8 cellular contexts compared by ENCODE assay signal in the genomic region with DNA sequence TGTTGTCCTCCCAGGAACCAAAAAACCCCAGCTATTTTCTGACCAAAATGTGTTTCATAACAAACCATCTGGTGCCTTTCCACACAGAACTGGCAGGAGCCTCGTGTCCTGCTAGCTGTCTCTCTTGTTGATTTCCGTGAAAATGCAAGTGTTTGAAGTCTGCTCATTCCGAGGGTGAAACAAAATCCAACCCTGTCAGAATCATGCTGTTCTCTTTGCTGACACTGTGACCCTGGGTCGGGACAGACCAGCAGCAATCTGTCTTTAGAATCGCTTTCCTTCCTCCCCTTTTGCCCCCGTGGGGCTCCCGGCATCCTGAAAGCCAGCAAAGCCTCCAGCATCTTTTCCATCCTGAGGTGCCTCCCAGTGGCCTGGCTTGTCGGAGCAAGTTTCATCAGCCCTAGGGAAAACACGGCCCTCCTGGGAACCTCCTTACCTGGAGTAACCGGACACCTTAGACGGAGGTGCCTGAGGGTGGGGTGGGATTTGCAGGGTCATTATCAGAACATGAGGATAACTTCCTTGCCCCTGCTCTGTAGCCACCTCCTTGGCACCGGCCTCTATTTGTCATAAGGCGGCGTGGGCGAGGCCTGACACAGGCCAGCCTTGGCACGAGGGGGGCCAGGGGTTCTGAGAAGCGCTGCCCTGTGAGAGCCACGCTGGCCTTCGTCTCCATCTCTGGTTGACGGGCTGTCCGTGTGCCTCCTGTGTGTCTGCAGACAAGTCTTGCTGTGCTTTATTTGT. TPM values are rescaled to one million over a fixed set of nuclear protein-coding genes. Genes with fewer than 3 reads are reported as not detected.
DNase-seq lines count a peak whose midpoint lies in the region; ATAC-seq and TF ChIP-seq lines count a peak whose summit lies in the region.

No MANE protein-coding gene starts in this region.

- no peak for ATAC-seq in HG02870 (IDR thresholded peaks at IDR 0.05; ENCODE audit: unreplicated experiment)
- ATAC-seq in HG03378 (IDR thresholded peaks at IDR 0.05; ENCODE audit: unreplicated experiment), result no peak
- no peak for ATAC-seq in GM21717 (IDR thresholded peaks at IDR 0.05; ENCODE audit: unreplicated experiment)
- ATAC-seq in HG02852 (IDR thresholded peaks at IDR 0.05; ENCODE audit: unreplicated experiment), result no peak

- peak overlapping the region; percentile 15 for H3K4me3 ChIP-seq in SJCRH30
- H3K4me3 ChIP-seq in retinal pigment epithelial cell (ENCODE audit: low read length), result no peak overlapping the region

- no peaks in the 10 kb centered on the region for H3K27me3 ChIP-seq in SJCRH30

- H3K27ac ChIP-seq in SJCRH30, result peak overlapping the region; percentile 94

- H3K36me3 ChIP-seq in SJCRH30, result no peaks in the 10 kb centered on the region

- no peaks in the 10 kb centered on the region for H3K9me3 ChIP-seq in SJCRH30 (replicated peaks)

- DNase-seq in GM04504 (ENCODE audit: low read depth) (peak; percentile 65), SJCRH30 (peak; percentile 52 to 66), fibroblast of peridontal ligament (ENCODE audit: extremely low read depth) (peak; percentile 74), retinal pigment epithelial cell (ENCODE audit: low read depth) (no peak)

- TF ChIP-seq CTCF in retinal pigment epithelial cell (conservative IDR thresholded peaks at IDR 0.05; ENCODE audit: low read depth, low read length), result peak; percentile 19

- peaks cover 54% of the 10 kb centered on the region for H3K4me1 ChIP-seq in SJCRH30

RNA-seq across cellular contexts. Expression of gene LDLRAP1, which starts 24.9 kb away (rescaled TPM):
- 22.8 and 23.9 TPM in 2 replicates for total RNA-seq in SJCRH30 (2014; rRNA removed; shearing (Covaris generic))

RNA-seq across cellular contexts. Expression of gene MAN1C1, which starts 48.3 kb away (rescaled TPM):
- 73.9 and 74.6 TPM in 2 replicates for total RNA-seq in SJCRH30 (2014; rRNA removed; shearing (Covaris generic))
